Comparison of ENCODE assay signal across 16 cellular contexts in genomic region chr1:22680736-22681135, GRCh38. TPM values are rescaled to one million over a fixed set of nuclear protein-coding genes. Genes with fewer than 3 reads are reported as not detected.
"Had no signal": no experiment of that assay in that cellular context is flagged by ENCODE, and none has a peak within 500 bp of the region (broad histone marks: within the 10 kb centered on the region; RNA-seq: fewer than 3 reads in every experiment).

No MANE protein-coding gene starts in this region.

- FAIRE-seq: endometrium had no signal

- DNase-seq: activated CD4-positive, alpha-beta memory T cell treated with anti-CD3 and anti-CD28 coated beads for 36 hours; activated CD4-positive, CD25-positive, alpha-beta regulatory T cell treated with anti-CD3 and anti-CD28 coated beads, Interleukin-2, amount 50 U/mL, for 72 hours; activated effector memory CD4-positive, alpha-beta T cell treated with anti-CD3 and anti-CD28 coated beads, Interleukin-2, amount 50 U/mL, for 16 hours; activated T-cell treated with anti-CD3 and anti-CD28 coated beads, Interleukin-2, amount 50 U/mL, for 4 hours; amygdala; brain microvascular endothelial cell; cerebellar nuclear complex; hypothalamus; midbrain; naive thymus-derived CD4-positive, alpha-beta T cell; stimulated activated CD4-positive, alpha-beta T cell treated with anti-CD3 and anti-CD28 coated beads, Interleukin-2, amount 100 ng/mL, for 24 hours; stimulated activated naive B cell treated with anti-CD40 and anti-IgM and Interleukin-4, amounts not matched to agents 10 μg/mL and 1 μg/mL and 100 μg/mL, for 72 hours had no signal

- H3K27ac ChIP-seq: brain microvascular endothelial cell had no signal

- H3K36me3 ChIP-seq: brain microvascular endothelial cell had no signal

- ATAC-seq: activated T-cell treated with anti-CD3 and anti-CD28 coated beads, Interleukin-2, amount 50 U/mL, for 4 hours; esophagus mucosa; naive thymus-derived CD4-positive, alpha-beta T cell; sciatic nerve; stimulated activated naive B cell treated with anti-CD40 and anti-IgM and Interleukin-4, amounts not matched to agents 10 μg/mL and 1 μg/mL and 100 μg/mL, for 72 hours had no signal

- H3K4me3 ChIP-seq: lung had no signal

RNA-seq across cellular contexts. Expression of gene C1QB, which starts 27.7 kb away (rescaled TPM):
- total RNA-seq: activated CD4-positive, alpha-beta memory T cell treated with anti-CD3 and anti-CD28 coated beads for 36 hours had no signal
- polyA plus RNA-seq: naive thymus-derived CD4-positive, alpha-beta T cell had no signal

RNA-seq across cellular contexts. Expression of gene EPHB2, which starts 29.9 kb away (rescaled TPM):
- polyA plus RNA-seq: naive thymus-derived CD4-positive, alpha-beta T cell had no signal

RNA-seq across cellular contexts. Expression of gene C1QC, which starts 37.3 kb away (rescaled TPM):
- total RNA-seq: activated CD4-positive, alpha-beta memory T cell treated with anti-CD3 and anti-CD28 coated beads for 36 hours had no signal
- polyA plus RNA-seq: naive thymus-derived CD4-positive, alpha-beta T cell had no signal

RNA-seq across cellular contexts. Expression of gene C1QA, which starts 44.3 kb away (rescaled TPM):
- total RNA-seq: activated CD4-positive, alpha-beta memory T cell treated with anti-CD3 and anti-CD28 coated beads for 36 hours had no signal
- polyA plus RNA-seq: naive thymus-derived CD4-positive, alpha-beta T cell had no signal
